20 cellular contexts compared by ENCODE assay signal in the genomic region with DNA sequence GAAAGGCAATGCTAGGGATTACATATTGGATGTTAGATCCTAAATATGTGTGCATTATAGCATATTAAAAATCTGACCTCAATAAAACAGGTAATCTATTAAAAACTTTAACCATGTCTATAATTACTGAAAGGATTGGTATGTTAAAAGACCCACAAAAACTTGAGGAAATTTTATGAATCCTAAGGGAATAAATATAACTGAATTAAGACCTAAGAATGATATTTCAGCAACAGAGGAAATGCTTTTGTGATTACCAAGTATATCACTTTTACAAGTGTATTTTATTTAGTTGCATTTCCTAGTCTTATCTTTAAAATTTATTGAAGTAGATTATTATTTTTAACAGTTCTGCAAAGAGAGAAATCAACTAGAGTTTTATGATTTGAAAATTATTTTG.
"Had no signal": no experiment of that assay in that cellular context is flagged by ENCODE, and none has a peak within 500 bp of the region (broad histone marks: within the 10 kb centered on the region; RNA-seq: fewer than 3 reads in every experiment).

No MANE protein-coding gene starts in this region.

- H3K4me3 ChIP-seq: esophagus muscularis mucosa, hepatocyte, psoas muscle, right lobe of liver, skin epidermis, thoracic aorta, transverse colon had no signal

- H3K9me3 ChIP-seq: right lobe of liver had no signal

- H3K4me3 Mint-ChIP-seq: naive thymus-derived CD4-positive, alpha-beta T cell; nephron progenitor cell; stimulated activated naive B cell treated with anti-CD40 and anti-IgM and Interleukin-4, amounts not matched to agents 10 μg/mL and 1 μg/mL and 100 μg/mL, for 72 hours; stimulated activated naive CD8-positive, alpha-beta T cell treated with anti-CD3 and anti-CD28 coated beads, Interleukin-15, amount 100 ng/mL, for 72 hours had no signal

- H3K4me1 ChIP-seq: esophagus muscularis mucosa, foreskin keratinocyte, psoas muscle, right lobe of liver, transverse colon had no signal

- H3K36me3 Mint-ChIP-seq: naive thymus-derived CD4-positive, alpha-beta T cell; stimulated activated naive B cell treated with anti-CD40 and anti-IgM and Interleukin-4, amounts not matched to agents 10 μg/mL and 1 μg/mL and 100 μg/mL, for 72 hours had no signal

- H3K27ac Mint-ChIP-seq: naive thymus-derived CD4-positive, alpha-beta T cell; nephron progenitor cell; stimulated activated naive B cell treated with anti-CD40 and anti-IgM and Interleukin-4, amounts not matched to agents 10 μg/mL and 1 μg/mL and 100 μg/mL, for 72 hours; stimulated activated naive CD8-positive, alpha-beta T cell treated with anti-CD3 and anti-CD28 coated beads, Interleukin-15, amount 100 ng/mL, for 72 hours had no signal

- H2AFZ ChIP-seq: hepatocyte had no signal

- H3K27me3 ChIP-seq: esophagus muscularis mucosa, foreskin keratinocyte, hepatocyte, right lobe of liver, transverse colon had no signal

- H3K27ac ChIP-seq: epithelial cell of prostate, esophagus muscularis mucosa, foreskin keratinocyte, hepatocyte, psoas muscle, right lobe of liver, skin epidermis, thoracic aorta, transverse colon had no signal

- H3K4me2 ChIP-seq: hepatocyte had no signal

- H3K79me2 ChIP-seq: hepatocyte had no signal

- ATAC-seq: foreskin keratinocyte; left lobe of liver; naive thymus-derived CD4-positive, alpha-beta T cell; psoas muscle; right lobe of liver; stimulated activated naive B cell treated with anti-CD40 and anti-IgM and Interleukin-4, amounts not matched to agents 10 μg/mL and 1 μg/mL and 100 μg/mL, for 72 hours; stimulated activated naive CD8-positive, alpha-beta T cell treated with anti-CD3 and anti-CD28 coated beads, Interleukin-15, amount 100 ng/mL, for 72 hours had no signal

- DNase-seq: effector memory CD4-positive, alpha-beta T cell; foreskin keratinocyte; head of caudate nucleus; mammary epithelial cell; naive thymus-derived CD4-positive, alpha-beta T cell; nephron progenitor cell; psoas muscle; retina; right lobe of liver; stimulated activated CD4-positive, alpha-beta T cell treated with anti-CD3 and anti-CD28 coated beads, Interleukin-2, amount 100 ng/mL, for 24 hours; stimulated activated CD4-positive, alpha-beta T cell treated with anti-CD3 and anti-CD28 coated beads, Interleukin-4, amount 100 ng/mL, for 4 hours; stimulated activated naive B cell treated with anti-CD40 and anti-IgM and Interleukin-4, amounts not matched to agents 10 μg/mL and 1 μg/mL and 100 μg/mL, for 72 hours; stimulated activated naive CD8-positive, alpha-beta T cell treated with anti-CD3 and anti-CD28 coated beads, Interleukin-15, amount 100 ng/mL, for 72 hours; transverse colon had no signal

- H3K4me1 Mint-ChIP-seq: naive thymus-derived CD4-positive, alpha-beta T cell; nephron progenitor cell; stimulated activated naive B cell treated with anti-CD40 and anti-IgM and Interleukin-4, amounts not matched to agents 10 μg/mL and 1 μg/mL and 100 μg/mL, for 72 hours; stimulated activated naive CD8-positive, alpha-beta T cell treated with anti-CD3 and anti-CD28 coated beads, Interleukin-15, amount 100 ng/mL, for 72 hours had no signal

- H3K36me3 ChIP-seq: esophagus muscularis mucosa, right lobe of liver, thoracic aorta, transverse colon had no signal

- H3K27me3 Mint-ChIP-seq: naive thymus-derived CD4-positive, alpha-beta T cell; stimulated activated naive B cell treated with anti-CD40 and anti-IgM and Interleukin-4, amounts not matched to agents 10 μg/mL and 1 μg/mL and 100 μg/mL, for 72 hours; stimulated activated naive CD8-positive, alpha-beta T cell treated with anti-CD3 and anti-CD28 coated beads, Interleukin-15, amount 100 ng/mL, for 72 hours had no signal
